8 cellular contexts compared by ENCODE assay signal in the genomic region with DNA sequence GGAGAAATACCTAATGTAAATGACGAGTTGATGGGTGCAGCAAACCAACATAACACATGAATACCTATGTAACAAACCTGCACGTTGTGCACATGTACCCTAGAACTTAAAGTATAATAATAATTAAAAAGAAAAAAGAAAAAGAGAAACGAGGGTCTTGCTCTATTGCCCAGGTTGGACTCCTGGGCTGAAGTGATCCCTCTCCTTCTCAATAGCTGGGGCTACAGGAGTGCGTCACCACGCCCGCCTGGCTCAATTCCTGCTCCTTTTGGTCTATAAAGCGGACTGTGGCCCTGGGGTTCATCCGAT. TPM values are rescaled to one million over a fixed set of nuclear protein-coding genes. Genes with fewer than 3 reads are reported as not detected.
DNase-seq lines count a peak whose midpoint lies in the region; ATAC-seq and TF ChIP-seq lines count a peak whose summit lies in the region.

No MANE protein-coding gene starts in this region.

- ATAC-seq in activated B cell treated with CpG ODN at 0.5 μM for 24 hours (ENCODE audit: low read depth) (no peak), HG02798 (IDR thresholded peaks at IDR 0.05; ENCODE audit: poor library complexity, unreplicated experiment) (no peak), GM19324 (IDR thresholded peaks at IDR 0.05; ENCODE audit: low FRiP score, unreplicated experiment) (no peak)

- no peak for TF ChIP-seq CTCF in GM12864 (IDR thresholded peaks at IDR 0.05; ENCODE audit: low read depth, low read length, missing control alignments)
- TF ChIP-seq CTCF in activated B cell treated with CpG ODN at 0.5 μM for 24 hours (IDR thresholded peaks at IDR 0.05): no peak
- TF ChIP-seq CTCF in cardiac muscle cell (IDR thresholded peaks at IDR 0.05; ENCODE audit: low read depth, low read length): no peak
- no peak for TF ChIP-seq CTCF in sigmoid colon (IDR thresholded peaks at IDR 0.05)

- H3K4me1 ChIP-seq in cardiac muscle cell (ENCODE audit: low read depth) (peaks cover 6% of the 10 kb centered on the region), sigmoid colon (peaks cover 0 to 35% (median 26%) of the 10 kb centered on the region in 4 donors)

- H3K36me3 ChIP-seq in cardiac muscle cell (peaks cover 16% of the 10 kb centered on the region), sigmoid colon (peaks cover 0 to 21% (median 2%) of the 10 kb centered on the region in 4 donors)

- H3K36me3 Mint-ChIP-seq in activated B cell treated with CpG ODN at 0.5 μM for 24 hours (ENCODE audit: low read depth): peaks cover 31% of the 10 kb centered on the region

- DNase-seq in GM12864 (ENCODE audit: low read depth) (no peak), activated B cell treated with CpG ODN at 0.5 μM for 24 hours (no peak), cardiac muscle cell (ENCODE audit: low read depth in 1 of 2, low spot score in 1 of 2) (no peak), sigmoid colon (peak; percentile 90), NCI-H446 (lab: John Stamatoyannopoulos, UW) (no peak), ecto neural progenitor cell (ENCODE audit: low spot score) (no peak)

- H3K9me3 ChIP-seq in cardiac muscle cell (ENCODE audit: low read depth) (no peaks in the 10 kb centered on the region), sigmoid colon (no peaks in the 10 kb centered on the region)

- peaks cover 13% of the 10 kb centered on the region for H3K4me1 Mint-ChIP-seq in activated B cell treated with CpG ODN at 0.5 μM for 24 hours

- H3K4me3 ChIP-seq in GM12864 (ENCODE audit: low read depth, low read length): peak overlapping the region; percentile 96
- peak overlapping the region; percentile 68 for H3K4me3 ChIP-seq in cardiac muscle cell
- H3K4me3 ChIP-seq in sigmoid colon: peak overlapping the region; percentile 56 to 79 (median 70)

- TF ChIP-seq POLR2A in sigmoid colon (IDR thresholded peaks at IDR 0.05): no peak

- H3K27ac Mint-ChIP-seq in activated B cell treated with CpG ODN at 0.5 μM for 24 hours: peak overlapping the region; percentile 96

- H3K27ac ChIP-seq in cardiac muscle cell (peak overlapping the region; percentile 85), sigmoid colon (peak overlapping the region; percentile 96 to 99 (median 97))

- POLR2A ChIA-PET in activated B cell treated with CpG ODN at 0.5 μM for 24 hours (lab: Charles Lee): interaction anchor here (0.6 to 3.1 kb wide), 7 partner anchors 11 to 1827 kb away, joined by 3 to 26 read pairs (median 7); a partner anchor contains a TSS

- peak overlapping the region; percentile 92 for H3K4me3 Mint-ChIP-seq in activated B cell treated with CpG ODN at 0.5 μM for 24 hours

- no peaks in the 10 kb centered on the region for H3K27me3 ChIP-seq in cardiac muscle cell
- H3K27me3 ChIP-seq in sigmoid colon: no peaks in the 10 kb centered on the region

- no peaks in the 10 kb centered on the region for H3K9me3 Mint-ChIP-seq in activated B cell treated with CpG ODN at 0.5 μM for 24 hours

- CTCF ChIA-PET in activated B cell treated with CpG ODN at 0.5 μM for 24 hours (lab: Charles Lee): interaction anchor here (2.8 kb wide), 1 partner anchor 55 kb away, joined by 17 read pairs; no protein-coding TSS in a partner anchor

- H3K27me3 Mint-ChIP-seq in activated B cell treated with CpG ODN at 0.5 μM for 24 hours: no peaks in the 10 kb centered on the region

- TF ChIP-seq EP300 in sigmoid colon (IDR thresholded peaks at IDR 0.05): no peak

- intact Hi-C loops in activated B cell treated with CpG ODN at 0.5 μM for 24 hours (cut with micrococcal nuclease): loop anchor here (1.0 to 2.0 kb wide), 9 partner anchors 55 to 1797 kb away; a partner anchor contains a TSS
- intact Hi-C loops in sigmoid colon (cut with DNase I): loop anchor here (10.0 kb wide), 2 partner anchors 359 to 1089 kb away; a partner anchor contains a TSS

- WGBS in sigmoid colon, 2 donors: 18 to 24% methylated on average over 7 to 8 of the region's 8 CpGs

RNA-seq across cellular contexts. Expression of a gene that starts 0.5 kb away (rescaled TPM):
- total RNA-seq in activated B cell treated with CpG ODN at 0.5 μM for 24 hours (22.7 and 30.4 TPM in 2 replicates), cardiac muscle cell (28.1 and 30.3 TPM in 2 replicates), sigmoid colon (10 to 100 TPM; 17.2 to 44.3 (median 30.7) TPM)
- polyA plus RNA-seq in cardiac muscle cell (53.0 and 66.7 TPM in 2 replicates), sigmoid colon (10 to 100 TPM; 34.0 to 86.5 (median 81.1) TPM)

RNA-seq across cellular contexts. Expression of a gene that starts 35.0 kb away (rescaled TPM):
- total RNA-seq in activated B cell treated with CpG ODN at 0.5 μM for 24 hours (not detected in 2 replicates), cardiac muscle cell (not detected in 2 replicates), sigmoid colon (not detected)
- polyA plus RNA-seq in cardiac muscle cell (0.14 TPM in 1 of 2 replicates, not detected in the other), sigmoid colon (under 1 TPM in 1 of 3 donors, not detected in 2; 0.60 TPM)

RNA-seq across cellular contexts. Expression of a gene that starts 50.4 kb away (rescaled TPM):
- total RNA-seq in activated B cell treated with CpG ODN at 0.5 μM for 24 hours (1.4 and 3.2 TPM in 2 replicates), cardiac muscle cell (24.1 and 44.2 TPM in 2 replicates), sigmoid colon (10 to 100 TPM in 1 of 4 donors, 1 to 10 TPM in 3; 6.4 to 16.9 (median 7.2) TPM)
- polyA plus RNA-seq in cardiac muscle cell (69.4 and 81.1 TPM in 2 replicates), sigmoid colon (1 to 10 TPM in 1 of 3 donors, not detected in 2; 3.2 TPM)

RNA-seq across cellular contexts. Expression of a gene that starts 58.5 kb away (rescaled TPM):
- total RNA-seq in activated B cell treated with CpG ODN at 0.5 μM for 24 hours (not detected in 2 replicates), cardiac muscle cell (not detected in 2 replicates), sigmoid colon (1 to 10 TPM in 2 of 4 donors, under 1 TPM in 1, not detected in 1; 0.68 to 1.5 (median 1.1) TPM)
- polyA plus RNA-seq in cardiac muscle cell (0.28 TPM in 1 of 2 replicates, not detected in the other), sigmoid colon (not detected)
